In genomic region chr20:14333734-14334133, GRCh38 we compare ENCODE assay signal across 12 cellular contexts. TPM values are rescaled to one million over a fixed set of nuclear protein-coding genes. Genes with fewer than 3 reads are reported as not detected.
DNase-seq lines count a peak whose midpoint lies in the region; ATAC-seq and TF ChIP-seq lines count a peak whose summit lies in the region.
"Had no signal": no experiment of that assay in that cellular context is flagged by ENCODE, and none has a peak within 500 bp of the region (broad histone marks: within the 10 kb centered on the region; RNA-seq: fewer than 3 reads in every experiment).

No MANE protein-coding gene starts in this region.

- ATAC-seq in HG03342 (IDR thresholded peaks at IDR 0.05; ENCODE audit: unreplicated experiment) (no peak), gastroesophageal sphincter (no peak)
- ATAC-seq: K562, mucosa of descending colon had no signal

- H4K20me1 ChIP-seq in OCI-LY3 (ENCODE audit: insufficient read depth, low read length) (no peaks in the 10 kb centered on the region), fibroblast of lung (ENCODE audit: control insufficient read depth, extremely low read depth, insufficient read depth, low read length) (no peaks in the 10 kb centered on the region)

- H3K4me3 ChIP-seq in OCI-LY3 (ENCODE audit: low read length) (peak overlapping the region; percentile 37), fibroblast of lung (replicated peaks in 1 of 4; ENCODE audit: control extremely low read depth in 1 of 4, insufficient read depth in 1 of 4, low read depth in 3 of 4, low read length in 4 of 4) (peak overlapping the region; percentile 2 to 41 (median 6)), gastroesophageal sphincter (peak overlapping the region in 1 of 2 donors; percentile 3)
- H3K4me3 ChIP-seq: K562, mucosa of descending colon, PC-9 had no signal

- no peaks in the 10 kb centered on the region for H3K9me3 ChIP-seq in OCI-LY3 (ENCODE audit: insufficient read depth, low read length)
- H3K9me3 ChIP-seq in fibroblast of lung (ENCODE audit: control insufficient read depth, insufficient read depth, low read depth, low read length), result no peaks in the 10 kb centered on the region
- no peaks in the 10 kb centered on the region for H3K9me3 ChIP-seq in gastroesophageal sphincter
- H3K9me3 ChIP-seq: mucosa of descending colon had no signal

- H3K4me1 ChIP-seq in OCI-LY3 (ENCODE audit: low read length) (peaks cover 12% of the 10 kb centered on the region), fibroblast of lung (ENCODE audit: control insufficient read depth, extremely low read depth, insufficient read depth, low read length) (no peaks in the 10 kb centered on the region), gastroesophageal sphincter (peaks cover 0 to 5% (median 2%) of the 10 kb centered on the region in 3 donors)

- H2AFZ ChIP-seq in OCI-LY3 (ENCODE audit: low read depth, low read length), result 0 out of 2 replicates have a peak overlapping the region, but pooled peaks have one; percentile 20
- H2AFZ ChIP-seq in fibroblast of lung (ENCODE audit: low read length), result peak overlapping the region; percentile 12
- H2AFZ ChIP-seq: PC-9 had no signal

- H3K79me2 ChIP-seq in OCI-LY3 (ENCODE audit: low read length), result no peaks in the 10 kb centered on the region
- H3K79me2 ChIP-seq in fibroblast of lung (ENCODE audit: control insufficient read depth, insufficient read depth, low read length), result peaks cover 3% of the 10 kb centered on the region

- TF ChIP-seq EP300 in gastroesophageal sphincter (IDR thresholded peaks at IDR 0.05), result no peak

- TF ChIP-seq CTCF in OCI-LY3 (IDR thresholded peaks at IDR 0.05; ENCODE audit: low read depth, low read length) (no peak), fibroblast of lung (conservative IDR thresholded peaks at IDR 0.05 in 1 of 2, IDR thresholded peaks at IDR 0.05 in 1 of 2; ENCODE audit: low read depth in 1 of 2, low read length in 2 of 2) (no peak), nephron progenitor cell (IDR thresholded peaks at IDR 0.05) (no peak), type B pancreatic cell (conservative IDR thresholded peaks at IDR 0.05) (no peak), gastroesophageal sphincter (IDR thresholded peaks at IDR 0.05) (no peak)

- H3K4me1 Mint-ChIP-seq in nephron progenitor cell (peaks cover 67% of the 10 kb centered on the region), type B pancreatic cell (ENCODE audit: unreplicated experiment) (peaks cover 25% of the 10 kb centered on the region)
- H3K4me1 Mint-ChIP-seq: activated naive CD8-positive, alpha-beta T cell treated with anti-CD3 and anti-CD28 coated beads for 36 hours had no signal

- H3K4me2 ChIP-seq in OCI-LY3 (ENCODE audit: low read length), result peak overlapping the region; percentile 56
- H3K4me2 ChIP-seq in fibroblast of lung (ENCODE audit: extremely low read depth, insufficient read depth, low read length), result peak overlapping the region; percentile 75
- H3K4me2 ChIP-seq: PC-9 had no signal

- H3K9ac ChIP-seq in OCI-LY3 (ENCODE audit: low read length) (no peak overlapping the region), fibroblast of lung (ENCODE audit: insufficient read depth, low read length) (no peak overlapping the region)

- H3K27ac ChIP-seq in OCI-LY3 (ENCODE audit: low read length) (no peak overlapping the region), fibroblast of lung (ENCODE audit: insufficient read depth, low read length) (no peak overlapping the region), gastroesophageal sphincter (no peak overlapping the region)
- H3K27ac ChIP-seq: PC-9 had no signal

- 47 to 62% methylated on average over 3 of the region's 3 CpGs for WGBS in gastroesophageal sphincter (ENCODE audit: low coverage in 1 of 2), 2 donors

- H3K27me3 Mint-ChIP-seq in nephron progenitor cell (ENCODE audit: low read depth, poor library complexity) (no peaks in the 10 kb centered on the region), type B pancreatic cell (no peaks in the 10 kb centered on the region)

- H3K4me3 Mint-ChIP-seq in nephron progenitor cell (peak overlapping the region; percentile 91), type B pancreatic cell (peak overlapping the region; percentile 89)
- H3K4me3 Mint-ChIP-seq: activated naive CD8-positive, alpha-beta T cell treated with anti-CD3 and anti-CD28 coated beads for 36 hours had no signal

- H3K27ac Mint-ChIP-seq in nephron progenitor cell (peak overlapping the region; percentile 76), type B pancreatic cell (peak overlapping the region; percentile 68)
- H3K27ac Mint-ChIP-seq: activated naive CD8-positive, alpha-beta T cell treated with anti-CD3 and anti-CD28 coated beads for 36 hours had no signal

- H3K36me3 Mint-ChIP-seq in nephron progenitor cell (ENCODE audit: low read depth), result peaks cover 14% of the 10 kb centered on the region
- peaks cover 21% of the 10 kb centered on the region for H3K36me3 Mint-ChIP-seq in type B pancreatic cell
- H3K36me3 Mint-ChIP-seq: activated naive CD8-positive, alpha-beta T cell treated with anti-CD3 and anti-CD28 coated beads for 36 hours had no signal

- H3K9me3 Mint-ChIP-seq in nephron progenitor cell (no peaks in the 10 kb centered on the region), type B pancreatic cell (peaks cover 5% of the 10 kb centered on the region)
- H3K9me3 Mint-ChIP-seq: activated naive CD8-positive, alpha-beta T cell treated with anti-CD3 and anti-CD28 coated beads for 36 hours had no signal

- no peak for DNase-seq in fibroblast of lung (ENCODE audit: low read depth in 2 of 2)
- no peak for DNase-seq in nephron progenitor cell
- DNase-seq in type B pancreatic cell (ENCODE audit: extremely low spot score, unreplicated experiment), result no peak
- no peak for DNase-seq in AG20443 (ENCODE audit: low spot score)
- DNase-seq: activated naive CD8-positive, alpha-beta T cell treated with anti-CD3 and anti-CD28 coated beads for 36 hours; PC-9 had no signal

- no peak for TF ChIP-seq POLR2A in gastroesophageal sphincter (IDR thresholded peaks at IDR 0.05)

- peaks cover 20% of the 10 kb centered on the region for H3K27me3 ChIP-seq in OCI-LY3 (ENCODE audit: low read depth, low read length)
- H3K27me3 ChIP-seq in fibroblast of lung (ENCODE audit: control insufficient read depth, insufficient read depth, low read length), result no peaks in the 10 kb centered on the region
- H3K27me3 ChIP-seq in gastroesophageal sphincter, result no peaks in the 10 kb centered on the region

- H3K36me3 ChIP-seq in OCI-LY3 (replicated peaks; ENCODE audit: low read depth, low read length) (no peaks in the 10 kb centered on the region), fibroblast of lung (ENCODE audit: control insufficient read depth, insufficient read depth, low read length) (no peaks in the 10 kb centered on the region), gastroesophageal sphincter (no peaks in the 10 kb centered on the region)

RNA-seq across cellular contexts. Expression of gene FLRT3, which starts 3.7 kb away (rescaled TPM):
- 5.1 and 7.6 TPM in 2 replicates for total RNA-seq in fibroblast of lung
- 2.9 and 10.8 TPM in 2 replicates for polyA plus RNA-seq in fibroblast of lung
- polyA plus RNA-seq in fibroblast of lung (2012), result 1.7 and 5.5 TPM in 2 replicates
- 0.96 and 4.7 TPM in 2 replicates for polyA minus RNA-seq in fibroblast of lung (ENCODE audit: low replicate concordance)
- total RNA-seq in type B pancreatic cell (ENCODE audit: low replicate concordance), result 59.3 and 75.7 TPM in 2 replicates
- 1 to 10 TPM in 3 of 4 donors, under 1 TPM in 1; 0.96 to 8.3 (median 2.2) TPM for total RNA-seq in gastroesophageal sphincter
- total RNA-seq: activated CD8-positive, alpha-beta memory T cell treated with anti-CD3 and anti-CD28 coated beads for 36 hours; activated naive CD8-positive, alpha-beta T cell treated with anti-CD3 and anti-CD28 coated beads for 36 hours had no signal
- polyA plus RNA-seq: K562 had no signal
